Comparison of ENCODE assay signal across 13 cellular contexts in the genomic region with DNA sequence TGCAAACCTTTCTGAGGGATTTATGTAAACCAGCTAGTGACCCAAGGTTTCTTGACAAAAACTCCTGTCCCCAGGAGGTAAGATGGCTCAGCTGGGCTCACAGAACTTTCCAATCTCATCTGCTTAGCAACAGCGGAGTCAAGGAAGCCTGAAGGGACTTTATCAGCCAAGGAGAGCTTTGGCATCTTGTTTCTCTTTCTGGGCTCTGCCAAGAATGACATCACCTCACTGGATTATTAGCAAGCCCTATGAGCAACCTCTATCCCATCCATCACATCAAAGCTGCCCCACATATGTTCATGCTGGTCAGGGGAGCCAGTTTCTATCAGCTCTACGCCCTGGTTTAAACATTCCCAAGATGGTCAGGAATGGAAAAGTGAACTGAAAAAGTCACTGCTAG.
DNase-seq lines count a peak whose midpoint lies in the region; ATAC-seq, FAIRE-seq and TF ChIP-seq lines count a peak whose summit lies in the region.
"Had no signal": no experiment of that assay in that cellular context is flagged by ENCODE, and none has a peak within 500 bp of the region (broad histone marks: within the 10 kb centered on the region; RNA-seq: fewer than 3 reads in every experiment).

No MANE protein-coding gene starts in this region.

- H3K36me3 ChIP-seq in breast epithelium = no peaks in the 10 kb centered on the region

- WGBS in right cardiac atrium = 60% methylated on average over 2 of the region's 2 CpGs

- TF ChIP-seq CTCF in MCF 10A (IDR thresholded peaks at IDR 0.05; ENCODE audit: unreplicated experiment) = no peak
- no peak for TF ChIP-seq CTCF in breast epithelium (IDR thresholded peaks at IDR 0.05)
- no peak for TF ChIP-seq CTCF in type B pancreatic cell (conservative IDR thresholded peaks at IDR 0.05)
- no peak for TF ChIP-seq CTCF in D721Med (IDR thresholded peaks at IDR 0.05; ENCODE audit: insufficient read depth, missing control alignments)
- TF ChIP-seq CTCF in osteocyte (IDR thresholded peaks at IDR 0.05) = no peak

- H3K27me3 ChIP-seq in breast epithelium (no peaks in the 10 kb centered on the region), right cardiac atrium (ENCODE audit: control insufficient read depth, insufficient read depth) (no peaks in the 10 kb centered on the region)

- POLR2A ChIA-PET in MCF 10A (lab: Yijun Ruan, JAX) (interaction anchor here (0.9 kb wide), 1 partner anchor 47 kb away, joined by 3 read pairs; no protein-coding TSS in a partner anchor), HEK293T (lab: Yijun Ruan, JAX) (no interaction called here)

- H3K9me3 ChIP-seq in breast epithelium = no peaks in the 10 kb centered on the region
- no peaks in the 10 kb centered on the region for H3K9me3 ChIP-seq in right cardiac atrium (ENCODE audit: control insufficient read depth, low read length)

- H3K9me3 Mint-ChIP-seq in MCF 10A (ENCODE audit: unreplicated experiment) (no peaks in the 10 kb centered on the region), type B pancreatic cell (no peaks in the 10 kb centered on the region), osteocyte (ENCODE audit: unreplicated experiment) (no peaks in the 10 kb centered on the region)

- peak; percentile 50 to 65 for ATAC-seq in right cardiac atrium

- intact Hi-C loops in MCF 10A (cut with micrococcal nuclease) = no loop called here
- intact Hi-C loops in breast epithelium (cut with DNase I; ENCODE audit: low total_unique reads) = no loop called here
- intact Hi-C loops in right cardiac atrium (cut with DNase I) = no loop called here

- H3K4me3 ChIP-seq in breast epithelium (no peak overlapping the region), right cardiac atrium (ENCODE audit: low read length) (no peak overlapping the region)

- H3K27me3 Mint-ChIP-seq in MCF 10A (ENCODE audit: insufficient read depth, unreplicated experiment) = no peaks in the 10 kb centered on the region
- no peaks in the 10 kb centered on the region for H3K27me3 Mint-ChIP-seq in type B pancreatic cell
- H3K27me3 Mint-ChIP-seq in osteocyte (ENCODE audit: unreplicated experiment) = no peaks in the 10 kb centered on the region

- FAIRE-seq in D721Med (lab: Jason Lieb, UNC) = no peak
- FAIRE-seq: GM19239 had no signal

- CTCF ChIA-PET in MCF 10A (lab: Yijun Ruan, JAX) (interaction anchor here (1.4 kb wide), 1 partner anchor 123 kb away, joined by 3 read pairs; no protein-coding TSS in a partner anchor), HEK293T (lab: Yijun Ruan, JAX) (no interaction called here)

- H3K27ac Mint-ChIP-seq in MCF 10A (ENCODE audit: low read depth, unreplicated experiment) = no peak overlapping the region
- peak overlapping the region; percentile 29 for H3K27ac Mint-ChIP-seq in type B pancreatic cell
- H3K27ac Mint-ChIP-seq in osteocyte (ENCODE audit: unreplicated experiment) = no peak overlapping the region

- H3K36me3 Mint-ChIP-seq in MCF 10A (ENCODE audit: insufficient read depth, unreplicated experiment) (no peaks in the 10 kb centered on the region), type B pancreatic cell (no peaks in the 10 kb centered on the region), osteocyte (ENCODE audit: unreplicated experiment) (no peaks in the 10 kb centered on the region)

- DNase-seq in MCF 10A (ENCODE audit: unreplicated experiment) (peak; percentile 14), breast epithelium (ENCODE audit: low spot score in 2 of 2) (no peak), astrocyte of the hippocampus (ENCODE audit: low read depth, low spot score) (peak; percentile 94), right cardiac atrium (no peak), type B pancreatic cell (ENCODE audit: extremely low spot score, unreplicated experiment) (no peak), HEK293T (ENCODE audit: extremely low spot score) (no peak), D721Med (ENCODE audit: insufficient read length, low spot score) (no peak), osteocyte (ENCODE audit: extremely low spot score, unreplicated experiment) (no peak)
- DNase-seq: NCI-H1436 treated with DMSO at 0.1 percent for 48 hours; stimulated activated CD4-positive, alpha-beta T cell treated with anti-CD3 and anti-CD28 coated beads, Interleukin-4, amount 100 ng/mL, for 4 hours had no signal

- H3K4me3 Mint-ChIP-seq in MCF 10A (ENCODE audit: unreplicated experiment) = no peak overlapping the region
- no peak overlapping the region for H3K4me3 Mint-ChIP-seq in type B pancreatic cell
- H3K4me3 Mint-ChIP-seq in osteocyte (ENCODE audit: unreplicated experiment) = no peak overlapping the region

- H3K4me1 ChIP-seq in breast epithelium = no peaks in the 10 kb centered on the region
- H3K4me1 ChIP-seq in right cardiac atrium (ENCODE audit: control insufficient read depth, insufficient read depth, low read length) = no peaks in the 10 kb centered on the region

- no peaks in the 10 kb centered on the region for H3K4me1 Mint-ChIP-seq in MCF 10A (ENCODE audit: insufficient read depth, unreplicated experiment)
- H3K4me1 Mint-ChIP-seq in type B pancreatic cell (ENCODE audit: unreplicated experiment) = peaks cover 36% of the 10 kb centered on the region
- no peaks in the 10 kb centered on the region for H3K4me1 Mint-ChIP-seq in osteocyte (ENCODE audit: unreplicated experiment)

- no TSS peak for BruUV-seq in MCF 10A (replicated peaks; lab: Mats Ljungman, UMichigan)

- no peak for TF ChIP-seq POLR2A in breast epithelium (IDR thresholded peaks at IDR 0.05)

- no peak overlapping the region for H3K27ac ChIP-seq in breast epithelium
- no peak overlapping the region for H3K27ac ChIP-seq in right cardiac atrium (ENCODE audit: low read length)
- H3K27ac ChIP-seq: HL-60, RWPE1 had no signal

TF ChIP-seq in HEK293T, 16 proteins besides CTCF, POLR2A, EP300 and RAD21:
- TF ChIP-seq ZNF384 (IDR thresholded peaks at IDR 0.05) (no peak), L3MBTL2 (conservative IDR thresholded peaks at IDR 0.05) (no peak), FOXK2 (IDR thresholded peaks at IDR 0.05) (no peak), LEF1 (IDR thresholded peaks at IDR 0.05; ENCODE audit: borderline replicate concordance) (no peak), ELF4 (IDR thresholded peaks at IDR 0.05) (no peak), ARNT (IDR thresholded peaks at IDR 0.05) (no peak), FOXA1 (IDR thresholded peaks at IDR 0.05) (no peak), TARDBP (IDR thresholded peaks at IDR 0.05) (no peak), FOXM1 (IDR thresholded peaks at IDR 0.05; ENCODE audit: borderline replicate concordance) (no peak), HDGF (IDR thresholded peaks at IDR 0.05; ENCODE audit: borderline replicate concordance) (no peak), SUZ12 (IDR thresholded peaks at IDR 0.05) (no peak), BHLHE40 (IDR thresholded peaks at IDR 0.05; ENCODE audit: borderline replicate concordance) (no peak), SP1 (IDR thresholded peaks at IDR 0.05) (no peak), NFRKB (IDR thresholded peaks at IDR 0.05) (no peak)
- TF ChIP-seq, protein P1, sequence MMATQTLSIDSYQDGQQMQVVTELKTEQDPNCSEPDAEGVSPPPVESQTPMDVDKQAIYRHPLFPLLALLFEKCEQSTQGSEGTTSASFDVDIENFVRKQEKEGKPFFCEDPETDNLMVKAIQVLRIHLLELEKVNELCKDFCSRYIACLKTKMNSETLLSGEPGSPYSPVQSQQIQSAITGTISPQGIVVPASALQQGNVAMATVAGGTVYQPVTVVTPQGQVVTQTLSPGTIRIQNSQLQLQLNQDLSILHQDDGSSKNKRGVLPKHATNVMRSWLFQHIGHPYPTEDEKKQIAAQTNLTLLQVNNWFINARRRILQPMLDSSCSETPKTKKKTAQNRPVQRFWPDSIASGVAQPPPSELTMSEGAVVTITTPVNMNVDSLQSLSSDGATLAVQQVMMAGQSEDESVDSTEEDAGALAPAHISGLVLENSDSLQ (IDR thresholded peaks at IDR 0.05) = no peak
TF ChIP-seq in HEK293T: peak in this region for 0.

Comparison
In these comparisons a context has a peak if more than half of its experiments do, and no peak if none do; other contexts are left out.
1. DNase-seq: peak in MCF 10A (single experiment) and astrocyte of the hippocampus (single experiment); none in breast epithelium (0 of 2), right cardiac atrium (0 of 3), type B pancreatic cell (single experiment), HEK293T (single experiment), D721Med (single experiment) and osteocyte (single experiment).